Comparison of ENCODE assay signal across 20 cellular contexts in the genomic region with DNA sequence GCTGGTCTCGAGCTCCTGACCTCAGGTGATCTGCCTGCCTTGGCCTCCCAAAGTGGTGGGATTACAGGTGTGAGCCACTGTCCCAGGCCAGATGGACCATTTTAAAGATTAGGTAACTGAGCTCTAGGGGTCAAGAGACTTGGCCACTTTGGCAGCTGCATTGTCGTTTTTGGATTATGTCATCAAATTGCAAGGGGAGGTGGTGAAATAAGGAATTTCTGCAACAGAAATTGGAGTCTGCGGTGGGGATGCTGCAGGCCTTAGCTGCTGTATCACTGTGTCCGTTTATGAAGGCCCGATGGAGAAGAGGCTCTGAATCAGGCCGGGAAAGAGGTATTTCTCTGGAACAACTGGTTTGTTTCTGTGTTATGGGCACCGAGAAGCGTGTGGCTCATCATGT. TPM values are rescaled to one million over a fixed set of nuclear protein-coding genes. Genes with fewer than 3 reads are reported as not detected.
DNase-seq lines count a peak whose midpoint lies in the region; ATAC-seq and TF ChIP-seq lines count a peak whose summit lies in the region.
"Had no signal": no experiment of that assay in that cellular context is flagged by ENCODE, and none has a peak within 500 bp of the region (broad histone marks: within the 10 kb centered on the region; RNA-seq: fewer than 3 reads in every experiment).

No MANE protein-coding gene starts in this region.

- no peak overlapping the region for H2BK5ac ChIP-seq in IMR-90 (ENCODE audit: low read depth, low read length, poor library complexity, severe bottlenecking)

- H3K4me3 ChIP-seq in IMR-90 (ENCODE audit: insufficient read depth, low read depth, low read length) (no peak overlapping the region), neutrophil (ENCODE audit: low read depth in 1 of 2, low read length in 1 of 2) (peak overlapping the region; percentile 44 to 54), adrenal gland (no peak overlapping the region)
- H3K4me3 ChIP-seq: smooth muscle cell, tibial nerve had no signal

- in situ Hi-C loops in IMR-90 (cut with MboI; ENCODE audit: low sequenced_read_pairs): no loop called here
- in situ Hi-C loops in G401 (cut with HindIII; ENCODE audit: low sequenced_read_pairs): no loop called here

- H3K4me2 ChIP-seq in IMR-90 (ENCODE audit: low read depth, low read length): no peak overlapping the region
- H3K4me2 ChIP-seq: smooth muscle cell had no signal

- CTCF ChIA-PET in IMR-90 (lab: Yijun Ruan, JAX): interaction anchor here (1.0 kb wide), 1 partner anchor 94 kb away, joined by 4 read pairs; no protein-coding TSS in a partner anchor

- H2AK9ac ChIP-seq in IMR-90 (replicated peaks; ENCODE audit: low read depth, low read length, poor library complexity): no peak overlapping the region

- peak overlapping the region; percentile 73; the same call in 1 of the 2 replicates for H3K14ac ChIP-seq in IMR-90 (replicated peaks; ENCODE audit: low read depth, low read length)

- no peak overlapping the region for H2BK15ac ChIP-seq in IMR-90 (ENCODE audit: low read depth, low read length)

- no TSS peak for BruUV-seq in IMR-90 (replicated peaks; lab: Mats Ljungman, UMichigan)

- H2BK20ac ChIP-seq in IMR-90 (ENCODE audit: low read depth, low read length): no peak overlapping the region

- 93% methylated on average over 3 of the region's 8 CpGs; no CpG with 5 or more reads in 1 of the 2 experiments for WGBS in IMR-90 (ENCODE audit: extremely low coverage in 2 of 2, insufficient read length in 1 of 2), 2 experiments
- 78 to 86% (median 82%) methylated on average over 8 of the region's 8 CpGs for WGBS in adrenal gland, 4 donors

- H3K79me1 ChIP-seq in IMR-90 (ENCODE audit: low read depth in 1 of 2, low read length in 2 of 2): peaks cover 65 to 94% of the 10 kb centered on the region in 2 experiments

- dilution Hi-C loops in IMR-90 (cut with HindIII; ENCODE audit: low sequenced_read_pairs, unreplicated experiment): no loop called here

- H3K9me3 ChIP-seq in IMR-90 (ENCODE audit: control insufficient read depth, insufficient read depth, low read length) (no peaks in the 10 kb centered on the region), neutrophil (no peaks in the 10 kb centered on the region), adrenal gland (replicated peaks in 1 of 3) (no peaks in the 10 kb centered on the region)
- H3K9me3 ChIP-seq: tibial nerve had no signal

- intact Hi-C loops in IMR-90 (cut with micrococcal nuclease) (no loop called here), adrenal gland (cut with DNase I) (no loop called here)
- intact Hi-C loops in activated T-helper 1 cell treated with anti-CD3 and anti-CD28 coated beads, Interleukin-12 subunit alpha, Interleukin-12 subunit beta, Interleukin-2, Interleukin-4 antibody, amounts not matched to agents 30 ng/mL and 10 ng/mL and 1 ng/mL, durations not matched to agents 14 hours and 24 hours and 36 hours (cut with micrococcal nuclease): no loop called here

- no peak overlapping the region for H3K18ac ChIP-seq in IMR-90 (ENCODE audit: low read depth, low read length)

- peaks cover 20% of the 10 kb centered on the region for H4K20me1 ChIP-seq in IMR-90 (ENCODE audit: insufficient read depth, low read length)

- H3K27me3 ChIP-seq in IMR-90 (ENCODE audit: control insufficient read depth, insufficient read depth, low read length) (no peaks in the 10 kb centered on the region), neutrophil (no peaks in the 10 kb centered on the region), adrenal gland (no peaks in the 10 kb centered on the region)
- H3K27me3 ChIP-seq: tibial nerve had no signal

- no peak overlapping the region for H2BK120ac ChIP-seq in IMR-90 (ENCODE audit: low read depth, low read length)

- no peak overlapping the region for H2AK5ac ChIP-seq in IMR-90 (ENCODE audit: low read depth, low read length)

- no peak overlapping the region for H3K23ac ChIP-seq in IMR-90 (ENCODE audit: low read depth, low read length)

- H2AFZ ChIP-seq in IMR-90 (replicated peaks; ENCODE audit: low read length, poor library complexity): no peak overlapping the region

- no peak overlapping the region for H4K91ac ChIP-seq in IMR-90 (ENCODE audit: insufficient read depth, low read depth, low read length)

- H3K4me1 Mint-ChIP-seq in activated T-helper 1 cell treated with anti-CD3 and anti-CD28 coated beads, Interleukin-12 subunit alpha, Interleukin-12 subunit beta, Interleukin-2, Interleukin-4 antibody, amounts not matched to agents 30 ng/mL and 10 ng/mL and 1 ng/mL, durations not matched to agents 14 hours and 24 hours and 36 hours (ENCODE audit: low read depth): peaks cover 93% of the 10 kb centered on the region

- peak overlapping the region; percentile 6 for H3K4me3 Mint-ChIP-seq in activated T-helper 1 cell treated with anti-CD3 and anti-CD28 coated beads, Interleukin-12 subunit alpha, Interleukin-12 subunit beta, Interleukin-2, Interleukin-4 antibody, amounts not matched to agents 30 ng/mL and 10 ng/mL and 1 ng/mL, durations not matched to agents 14 hours and 24 hours and 36 hours
- H3K4me3 Mint-ChIP-seq: dendritic cell treated with granulocyte-macrophage colony-stimulating factor and Interleukin-4, amounts not matched to agents 40 ng/mL and 50 ng/mL, for 4 days; HFFc6; stimulated activated naive CD8-positive, alpha-beta T cell treated with anti-CD3 and anti-CD28 coated beads, Interleukin-15, Interleukin-2, amounts not matched to agents 100 ng/mL and 50 ng/mL, for 24 hours had no signal

- peaks cover 40% of the 10 kb centered on the region for H3K36me3 Mint-ChIP-seq in activated T-helper 1 cell treated with anti-CD3 and anti-CD28 coated beads, Interleukin-12 subunit alpha, Interleukin-12 subunit beta, Interleukin-2, Interleukin-4 antibody, amounts not matched to agents 30 ng/mL and 10 ng/mL and 1 ng/mL, durations not matched to agents 14 hours and 24 hours and 36 hours (ENCODE audit: low read depth)

- DNase-seq in activated effector memory CD4-positive, alpha-beta T cell treated with anti-CD3 and anti-CD28 coated beads, Interleukin-2, amount 50 U/mL, for 16 hours: peak; percentile 27
- DNase-seq in activated effector memory CD4-positive, alpha-beta T cell treated with Interleukin-2 at 50 U/mL for 16 hours: no peak
- DNase-seq in IMR-90 (no peak), G401 (ENCODE audit: low spot score) (no peak), adrenal gland (no peak), cortex of kidney (lab: John Stamatoyannopoulos, UW) (no peak)
- DNase-seq in activated T-helper 1 cell treated with anti-CD3 and anti-CD28 coated beads, Interleukin-12 subunit alpha, Interleukin-12 subunit beta, Interleukin-2, Interleukin-4 antibody, amounts not matched to agents 30 ng/mL and 10 ng/mL and 1 ng/mL, durations not matched to agents 14 hours and 24 hours and 36 hours (ENCODE audit: low spot score): no peak
- DNase-seq: activated CD4-positive, CD25-positive, alpha-beta regulatory T cell treated with anti-CD3 and anti-CD28 coated beads, Interleukin-2, amount 50 U/mL, for 72 hours; Calu3; head of caudate nucleus; HFFc6; NCI-H1436 treated with DMSO at 0.1 percent for 48 hours; stimulated activated CD4-positive, alpha-beta T cell treated with anti-CD3 and anti-CD28 coated beads, Interleukin-4, amount 100 ng/mL, for 1 hour had no signal

- no peaks in the 10 kb centered on the region for H3K27me3 Mint-ChIP-seq in activated T-helper 1 cell treated with anti-CD3 and anti-CD28 coated beads, Interleukin-12 subunit alpha, Interleukin-12 subunit beta, Interleukin-2, Interleukin-4 antibody, amounts not matched to agents 30 ng/mL and 10 ng/mL and 1 ng/mL, durations not matched to agents 14 hours and 24 hours and 36 hours (ENCODE audit: insufficient read depth)
- H3K27me3 Mint-ChIP-seq: dendritic cell treated with granulocyte-macrophage colony-stimulating factor and Interleukin-4, amounts not matched to agents 40 ng/mL and 50 ng/mL, for 4 days; stimulated activated naive CD8-positive, alpha-beta T cell treated with anti-CD3 and anti-CD28 coated beads, Interleukin-15, Interleukin-2, amounts not matched to agents 100 ng/mL and 50 ng/mL, for 24 hours had no signal

- H3K27ac ChIP-seq in IMR-90 (ENCODE audit: insufficient read depth, low read length) (no peak overlapping the region), neutrophil (peak overlapping the region; percentile 95), adrenal gland (no peak overlapping the region)
- H3K27ac ChIP-seq: tibial nerve had no signal

- H3K9me3 Mint-ChIP-seq in activated T-helper 1 cell treated with anti-CD3 and anti-CD28 coated beads, Interleukin-12 subunit alpha, Interleukin-12 subunit beta, Interleukin-2, Interleukin-4 antibody, amounts not matched to agents 30 ng/mL and 10 ng/mL and 1 ng/mL, durations not matched to agents 14 hours and 24 hours and 36 hours: peaks cover 3% of the 10 kb centered on the region
- H3K9me3 Mint-ChIP-seq: dendritic cell treated with granulocyte-macrophage colony-stimulating factor and Interleukin-4, amounts not matched to agents 40 ng/mL and 50 ng/mL, for 4 days; HFFc6; stimulated activated naive CD8-positive, alpha-beta T cell treated with anti-CD3 and anti-CD28 coated beads, Interleukin-15, Interleukin-2, amounts not matched to agents 100 ng/mL and 50 ng/mL, for 24 hours had no signal

- H3K4ac ChIP-seq in IMR-90 (ENCODE audit: low read depth, low read length): no peak overlapping the region

- POLR2A ChIA-PET in IMR-90 (lab: Charles Lee; ENCODE audit: unreplicated experiment): no interaction called here

- H3K9ac ChIP-seq in IMR-90 (ENCODE audit: low read depth, low read length): no peak overlapping the region

- TF ChIP-seq RAD21 in IMR-90 (IDR thresholded peaks at IDR 0.05; ENCODE audit: low read length): no peak

- H3K36me3 ChIP-seq in IMR-90 (ENCODE audit: control insufficient read depth, insufficient read depth, low read length): no peaks in the 10 kb centered on the region
- H3K36me3 ChIP-seq in neutrophil: no peaks in the 10 kb centered on the region
- H3K36me3 ChIP-seq in adrenal gland (replicated peaks in 1 of 2): no peaks in the 10 kb centered on the region
- H3K36me3 ChIP-seq: tibial nerve had no signal

- H3K9me1 ChIP-seq in IMR-90 (ENCODE audit: insufficient read depth, low read length): peaks cover 36% of the 10 kb centered on the region

- H3K27ac Mint-ChIP-seq in activated T-helper 1 cell treated with anti-CD3 and anti-CD28 coated beads, Interleukin-12 subunit alpha, Interleukin-12 subunit beta, Interleukin-2, Interleukin-4 antibody, amounts not matched to agents 30 ng/mL and 10 ng/mL and 1 ng/mL, durations not matched to agents 14 hours and 24 hours and 36 hours: peak overlapping the region; percentile 12

- H3K4me1 ChIP-seq in IMR-90 (ENCODE audit: control insufficient read depth, insufficient read depth, low read length) (peaks cover 28% of the 10 kb centered on the region), neutrophil (ENCODE audit: control insufficient read depth in 1 of 2, insufficient read depth in 1 of 2, low read depth in 1 of 2, low read length in 1 of 2) (peaks cover 100% of the 10 kb centered on the region in 2 experiments), adrenal gland (replicated peaks in 1 of 2) (peaks cover 0 to 15% of the 10 kb centered on the region in 2 donors)

- H4K8ac ChIP-seq in IMR-90 (ENCODE audit: low read depth in 2 of 2, low read length in 2 of 2): no peak overlapping the region; a peak in 1 of 4 replicates

- no peak for ATAC-seq in IMR-90 (ENCODE audit: low read depth)
- ATAC-seq: left lobe of liver, SK-N-SH treated with all-trans-retinoic acid at 6 μM for 48 hours had no signal

- H4K5ac ChIP-seq in IMR-90 (ENCODE audit: low read depth, low read length): no peak overlapping the region

- no peak for TF ChIP-seq CTCF in IMR-90 (conservative IDR thresholded peaks at IDR 0.05; ENCODE audit: low read depth, low read length)
- TF ChIP-seq CTCF in neutrophil (IDR thresholded peaks at IDR 0.05): no peak
- no peak for TF ChIP-seq CTCF in adrenal gland (IDR thresholded peaks at IDR 0.05)

- TF ChIP-seq POLR2A in IMR-90 (IDR thresholded peaks at IDR 0.05; ENCODE audit: low read depth, low read length): no peak
- no peak for TF ChIP-seq POLR2A in adrenal gland (IDR thresholded peaks at IDR 0.05)

- no peak overlapping the region for H3K56ac ChIP-seq in IMR-90 (ENCODE audit: extremely low read depth, insufficient read depth, low read length)

RNA-seq across cellular contexts. Expression of gene PTPRJ, which starts 34.6 kb away (rescaled TPM):
- total RNA-seq in IMR-90 (2012; rRNA removed) (13.6 and 14.9 TPM in 2 replicates), adrenal gland (10 to 100 TPM in 6 of 8 donors, 1 to 10 TPM in 2; 3.9 to 16.9 (median 12.5) TPM)
- polyA plus RNA-seq in IMR-90 (2012; rRNA removed) (5.3 and 5.6 TPM in 2 replicates), adrenal gland (1 to 10 TPM; 1.4 to 4.0 (median 2.3) TPM)
- polyA plus RNA-seq in IMR-90 (2012; cell fraction: cytosol; rRNA removed): 2.2 and 2.4 TPM in 2 replicates
- polyA plus RNA-seq in IMR-90 (2012; cell fraction: nucleus; rRNA removed; ENCODE audit: low replicate concordance): 3.4 and 6.7 TPM in 2 replicates
- total RNA-seq in activated T-helper 1 cell treated with anti-CD3 and anti-CD28 coated beads, Interleukin-12 subunit alpha, Interleukin-12 subunit beta, Interleukin-2, Interleukin-4 antibody, amounts not matched to agents 30 ng/mL and 10 ng/mL and 1 ng/mL, durations not matched to agents 14 hours and 24 hours and 36 hours: 69.6 and 70.3 TPM in 2 replicates
- 1.3 and 1.5 TPM in 2 replicates for total RNA-seq in G401 (2014; rRNA removed; shearing (Covaris generic))

Comparison
In these comparisons a context has a peak if more than half of its experiments do, and no peak if none do; other contexts are left out.
1. H3K4me3 ChIP-seq: peak in neutrophil (2 of 2); none in IMR-90 (single experiment) and adrenal gland (0 of 4).